In the genomic region with DNA sequence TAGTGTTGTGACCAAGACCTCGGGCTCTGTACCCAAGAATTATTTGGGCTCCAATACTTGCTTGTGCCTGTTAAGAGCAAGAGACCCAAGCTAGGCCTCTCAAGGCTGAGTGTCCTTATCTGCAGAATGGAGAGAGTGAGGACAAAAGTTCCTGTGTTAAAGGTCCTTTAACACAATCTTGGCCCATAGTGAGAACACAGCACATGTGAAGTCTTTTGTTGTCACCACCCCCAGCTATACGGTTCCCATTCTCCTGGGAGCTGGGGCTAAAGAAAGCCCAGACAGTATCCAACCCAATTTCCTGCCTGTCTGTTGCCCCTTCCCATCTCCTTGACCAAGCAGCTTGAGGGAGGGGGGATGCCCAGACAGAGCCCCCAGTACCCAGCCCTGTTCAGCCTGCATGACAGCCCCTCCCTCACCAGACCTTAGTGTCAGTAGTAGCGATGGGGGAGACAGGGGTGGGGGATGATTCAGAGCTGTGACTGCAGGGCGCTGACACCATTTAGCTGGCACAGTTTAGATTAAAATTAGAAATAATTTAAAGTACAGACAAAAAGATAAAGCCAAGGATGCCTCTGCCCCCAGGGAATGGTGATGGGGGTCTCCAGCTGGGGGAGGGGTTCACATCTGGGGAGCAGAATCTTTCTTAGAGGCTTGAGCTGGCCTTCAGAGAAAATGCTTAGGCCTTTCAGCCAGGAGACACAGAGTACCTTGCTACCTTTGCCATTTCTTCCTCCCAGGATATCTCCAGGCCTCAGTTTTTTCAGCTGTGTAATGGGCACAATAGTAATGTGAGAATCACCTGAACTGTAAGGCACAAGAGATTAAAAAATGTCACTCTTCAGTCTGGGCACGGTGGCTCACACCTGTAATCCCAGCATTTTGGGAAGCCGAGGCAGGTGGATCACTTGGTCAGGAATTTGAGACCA, we compare ENCODE assay signal across 1 cellular context.
TF ChIP-seq lines count a peak whose summit lies in the region.

No MANE protein-coding gene starts in this region.

TF ChIP-seq in HepG2, 621 proteins besides CTCF, POLR2A, EP300 and RAD21:
- TF ChIP-seq PATZ1 (CRISPR knock-in tag; IDR thresholded peaks at IDR 0.05) (0 out of 2 replicates have a peak, but pooled peaks have one; percentile 20), ZMYM3 (CRISPR knock-in tag; IDR thresholded peaks at IDR 0.05) (peak; percentile 41; the same call in 1 of the 2 replicates), CBX5 (CRISPR knock-in tag; IDR thresholded peaks at IDR 0.05; ENCODE audit: borderline replicate concordance) (no peak), ZNF629 (CRISPR knock-in tag; conservative IDR thresholded peaks at IDR 0.05) (peak; percentile 93), ZNF615 (CRISPR knock-in tag; IDR thresholded peaks at IDR 0.05; ENCODE audit: borderline replicate concordance) (no peak), SMARCE1 (IDR thresholded peaks at IDR 0.05; ENCODE audit: borderline replicate concordance) (no peak), ZBTB2 (CRISPR knock-in tag; IDR thresholded peaks at IDR 0.05; ENCODE audit: low read depth) (no peak)
- TF ChIP-seq, protein P1, sequence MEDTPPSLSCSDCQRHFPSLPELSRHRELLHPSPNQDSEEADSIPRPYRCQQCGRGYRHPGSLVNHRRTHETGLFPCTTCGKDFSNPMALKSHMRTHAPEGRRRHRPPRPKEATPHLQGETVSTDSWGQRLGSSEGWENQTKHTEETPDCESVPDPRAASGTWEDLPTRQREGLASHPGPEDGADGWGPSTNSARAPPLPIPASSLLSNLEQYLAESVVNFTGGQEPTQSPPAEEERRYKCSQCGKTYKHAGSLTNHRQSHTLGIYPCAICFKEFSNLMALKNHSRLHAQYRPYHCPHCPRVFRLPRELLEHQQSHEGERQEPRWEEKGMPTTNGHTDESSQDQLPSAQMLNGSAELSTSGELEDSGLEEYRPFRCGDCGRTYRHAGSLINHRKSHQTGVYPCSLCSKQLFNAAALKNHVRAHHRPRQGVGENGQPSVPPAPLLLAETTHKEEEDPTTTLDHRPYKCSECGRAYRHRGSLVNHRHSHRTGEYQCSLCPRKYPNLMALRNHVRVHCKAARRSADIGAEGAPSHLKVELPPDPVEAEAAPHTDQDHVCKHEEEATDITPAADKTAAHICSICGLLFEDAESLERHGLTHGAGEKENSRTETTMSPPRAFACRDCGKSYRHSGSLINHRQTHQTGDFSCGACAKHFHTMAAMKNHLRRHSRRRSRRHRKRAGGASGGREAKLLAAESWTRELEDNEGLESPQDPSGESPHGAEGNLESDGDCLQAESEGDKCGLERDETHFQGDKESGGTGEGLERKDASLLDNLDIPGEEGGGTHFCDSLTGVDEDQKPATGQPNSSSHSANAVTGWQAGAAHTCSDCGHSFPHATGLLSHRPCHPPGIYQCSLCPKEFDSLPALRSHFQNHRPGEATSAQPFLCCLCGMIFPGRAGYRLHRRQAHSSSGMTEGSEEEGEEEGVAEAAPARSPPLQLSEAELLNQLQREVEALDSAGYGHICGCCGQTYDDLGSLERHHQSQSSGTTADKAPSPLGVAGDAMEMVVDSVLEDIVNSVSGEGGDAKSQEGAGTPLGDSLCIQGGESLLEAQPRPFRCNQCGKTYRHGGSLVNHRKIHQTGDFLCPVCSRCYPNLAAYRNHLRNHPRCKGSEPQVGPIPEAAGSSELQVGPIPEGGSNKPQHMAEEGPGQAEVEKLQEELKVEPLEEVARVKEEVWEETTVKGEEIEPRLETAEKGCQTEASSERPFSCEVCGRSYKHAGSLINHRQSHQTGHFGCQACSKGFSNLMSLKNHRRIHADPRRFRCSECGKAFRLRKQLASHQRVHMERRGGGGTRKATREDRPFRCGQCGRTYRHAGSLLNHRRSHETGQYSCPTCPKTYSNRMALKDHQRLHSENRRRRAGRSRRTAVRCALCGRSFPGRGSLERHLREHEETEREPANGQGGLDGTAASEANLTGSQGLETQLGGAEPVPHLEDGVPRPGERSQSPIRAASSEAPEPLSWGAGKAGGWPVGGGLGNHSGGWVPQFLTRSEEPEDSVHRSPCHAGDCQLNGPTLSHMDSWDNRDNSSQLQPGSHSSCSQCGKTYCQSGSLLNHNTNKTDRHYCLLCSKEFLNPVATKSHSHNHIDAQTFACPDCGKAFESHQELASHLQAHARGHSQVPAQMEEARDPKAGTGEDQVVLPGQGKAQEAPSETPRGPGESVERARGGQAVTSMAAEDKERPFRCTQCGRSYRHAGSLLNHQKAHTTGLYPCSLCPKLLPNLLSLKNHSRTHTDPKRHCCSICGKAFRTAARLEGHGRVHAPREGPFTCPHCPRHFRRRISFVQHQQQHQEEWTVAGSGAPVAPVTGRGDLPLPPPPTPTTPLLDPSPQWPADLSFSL (CRISPR knock-in tag; IDR thresholded peaks at IDR 0.05) = no peak
